In genomic region chr17:41366070-41366469, GRCh38 we compare ENCODE assay signal across 38 cellular contexts. TPM values are rescaled to one million over a fixed set of nuclear protein-coding genes. Genes with fewer than 3 reads are reported as not detected.
"Had no signal": no experiment of that assay in that cellular context is flagged by ENCODE, and none has a peak within 500 bp of the region (broad histone marks: within the 10 kb centered on the region; RNA-seq: fewer than 3 reads in every experiment).

No MANE protein-coding gene starts in this region.

- H3K4me3 Mint-ChIP-seq: activated B cell treated with CpG ODN at 0.5 μM for 24 hours; activated CD4-positive, alpha-beta memory T cell treated with anti-CD3 and anti-CD28 coated beads for 36 hours; activated CD4-positive, alpha-beta T cell treated with anti-CD3 and anti-CD28 coated beads, Interleukin-2, amount 10 ng/mL, durations not matched to agents 24 days and 14 days; activated CD8-positive, alpha-beta T cell treated with anti-CD3 and anti-CD28 coated beads for 36 hours; activated naive CD4-positive, alpha-beta T cell treated with anti-CD3 and anti-CD28 coated beads for 36 hours; activated naive CD8-positive, alpha-beta T cell treated with anti-CD3 and anti-CD28 coated beads for 36 hours; activated T-cell treated with anti-CD3 and anti-CD28 coated beads, Interleukin-2, amount 50 U/mL, for 4 hours; activated T-cell treated with anti-CD3 and anti-CD28 coated beads, Interleukin-2, amount 50 U/mL, for 72 hours; activated T-helper 1 cell treated with anti-CD3 and anti-CD28 coated beads, Interleukin-12 subunit alpha, Interleukin-12 subunit beta, Interleukin-2, Interleukin-4 antibody, amounts not matched to agents 30 ng/mL and 10 ng/mL and 1 ng/mL, durations not matched to agents 14 hours and 24 hours and 36 hours; activated T-helper 17 cell treated with anti-CD3 and anti-CD28 coated beads, Interleukin-2, amount 50 U/mL, for 72 hours; T-helper 1 cell treated with Interleukin-12 subunit alpha and Interleukin-12 subunit beta and Interleukin-4 antibody, amounts not matched to agents 30 μg/mL and 1 μg/mL, for 36 hours; T-helper 2 cell treated with Interferon-gamma antibody and Interleukin-4, amounts not matched to agents 5 μg/mL and 100 μg/mL, for 36 hours had no signal

- H3K36me3 Mint-ChIP-seq: activated CD4-positive, alpha-beta memory T cell treated with anti-CD3 and anti-CD28 coated beads for 36 hours; activated naive CD4-positive, alpha-beta T cell treated with anti-CD3 and anti-CD28 coated beads, Interleukin-2, amount 50 U/mL, for 72 hours; activated naive CD8-positive, alpha-beta T cell treated with anti-CD3 and anti-CD28 coated beads for 36 hours had no signal

- H3K36me3 ChIP-seq: adrenal gland, brain microvascular endothelial cell, breast epithelium had no signal

- H3K9me3 ChIP-seq: adrenal gland, body of pancreas, breast epithelium had no signal

- H3K4me1 Mint-ChIP-seq: activated B cell treated with CpG ODN at 0.5 μM for 24 hours; activated T-helper 17 cell treated with anti-CD3 and anti-CD28 coated beads, Interleukin-2, amount 50 U/mL, for 72 hours had no signal

- H3K27me3 ChIP-seq: adrenal gland, body of pancreas, brain microvascular endothelial cell, breast epithelium had no signal

- H3K4me3 ChIP-seq: adrenal gland, body of pancreas, breast epithelium had no signal

- H3K27ac ChIP-seq: adrenal gland, body of pancreas, brain microvascular endothelial cell, breast epithelium, VCaP had no signal

- H3K9me3 Mint-ChIP-seq: activated B cell treated with CpG ODN at 0.5 μM for 24 hours; activated CD4-positive, alpha-beta memory T cell treated with anti-CD3 and anti-CD28 coated beads for 36 hours; activated CD4-positive, alpha-beta T cell treated with anti-CD3 and anti-CD28 coated beads, Interleukin-2, amount 10 ng/mL, durations not matched to agents 24 days and 14 days; activated CD8-positive, alpha-beta T cell treated with anti-CD3 and anti-CD28 coated beads for 36 hours; activated naive CD4-positive, alpha-beta T cell treated with anti-CD3 and anti-CD28 coated beads for 36 hours; activated naive CD8-positive, alpha-beta T cell treated with anti-CD3 and anti-CD28 coated beads for 36 hours; activated T-cell treated with anti-CD3 and anti-CD28 coated beads, Interleukin-2, amount 50 U/mL, for 4 hours; activated T-cell treated with anti-CD3 and anti-CD28 coated beads, Interleukin-2, amount 50 U/mL, for 72 hours; activated T-helper 1 cell treated with anti-CD3 and anti-CD28 coated beads, Interleukin-12 subunit alpha, Interleukin-12 subunit beta, Interleukin-2, Interleukin-4 antibody, amounts not matched to agents 30 ng/mL and 10 ng/mL and 1 ng/mL, durations not matched to agents 14 hours and 24 hours and 36 hours; activated T-helper 17 cell treated with anti-CD3 and anti-CD28 coated beads, Interleukin-2, amount 50 U/mL, for 72 hours; T-helper 1 cell treated with Interleukin-12 subunit alpha and Interleukin-12 subunit beta and Interleukin-4 antibody, amounts not matched to agents 30 μg/mL and 1 μg/mL, for 36 hours; T-helper 2 cell treated with Interferon-gamma antibody and Interleukin-4, amounts not matched to agents 5 μg/mL and 100 μg/mL, for 36 hours had no signal

- H3K4me1 ChIP-seq: adrenal gland, body of pancreas, breast epithelium had no signal

- H3K27ac Mint-ChIP-seq: activated B cell treated with CpG ODN at 0.5 μM for 24 hours; activated CD4-positive, alpha-beta memory T cell treated with anti-CD3 and anti-CD28 coated beads for 36 hours; activated CD4-positive, alpha-beta T cell treated with anti-CD3 and anti-CD28 coated beads, Interleukin-2, amount 10 ng/mL, durations not matched to agents 24 days and 14 days; activated CD8-positive, alpha-beta T cell treated with anti-CD3 and anti-CD28 coated beads for 36 hours; activated naive CD4-positive, alpha-beta T cell treated with anti-CD3 and anti-CD28 coated beads for 36 hours; activated naive CD4-positive, alpha-beta T cell treated with anti-CD3 and anti-CD28 coated beads, Interleukin-2, amount 50 U/mL, for 72 hours; activated naive CD8-positive, alpha-beta T cell treated with anti-CD3 and anti-CD28 coated beads for 36 hours; activated T-cell treated with anti-CD3 and anti-CD28 coated beads, Interleukin-2, amount 50 U/mL, for 72 hours; activated T-helper 1 cell treated with anti-CD3 and anti-CD28 coated beads, Interleukin-12 subunit alpha, Interleukin-12 subunit beta, Interleukin-2, Interleukin-4 antibody, amounts not matched to agents 30 ng/mL and 10 ng/mL and 1 ng/mL, durations not matched to agents 14 hours and 24 hours and 36 hours; activated T-helper 17 cell treated with anti-CD3 and anti-CD28 coated beads, Interleukin-2, amount 50 U/mL, for 72 hours; T-helper 1 cell treated with Interleukin-12 subunit alpha and Interleukin-12 subunit beta and Interleukin-4 antibody, amounts not matched to agents 30 μg/mL and 1 μg/mL, for 36 hours; T-helper 2 cell treated with Interferon-gamma antibody and Interleukin-4, amounts not matched to agents 5 μg/mL and 100 μg/mL, for 36 hours had no signal

- ATAC-seq: activated CD8-positive, alpha-beta T cell treated with anti-CD3 and anti-CD28 coated beads for 36 hours; activated naive CD4-positive, alpha-beta T cell treated with anti-CD3 and anti-CD28 coated beads, Interleukin-2, amount 50 U/mL, for 72 hours; activated T-cell treated with anti-CD3 and anti-CD28 coated beads, Interleukin-2, amount 50 U/mL, for 4 hours; activated T-cell treated with anti-CD3 and anti-CD28 coated beads, Interleukin-2, amount 50 U/mL, for 72 hours; activated T-helper 17 cell treated with anti-CD3 and anti-CD28 coated beads, Interleukin-2, amount 50 U/mL, for 72 hours; body of pancreas had no signal

- DNase-seq: activated B cell treated with CpG ODN at 0.5 μM for 24 hours; activated CD4-positive, alpha-beta memory T cell treated with anti-CD3 and anti-CD28 coated beads for 36 hours; activated CD4-positive, alpha-beta T cell treated with anti-CD3 and anti-CD28 coated beads for 4 hours; activated CD4-positive, alpha-beta T cell treated with anti-CD3 and anti-CD28 coated beads, Interleukin-2, amount 10 ng/mL, durations not matched to agents 24 days and 14 days; activated CD4-positive, alpha-beta T cell treated with anti-CD3 and anti-CD28 coated beads, Interleukin-2, amount 50 U/mL, for 1 hour; activated CD4-positive, alpha-beta T cell treated with anti-CD3 and anti-CD28 coated beads, Interleukin-2, amount 50 U/mL, for 4 hours; activated CD4-positive, CD25-positive, alpha-beta regulatory T cell treated with anti-CD3 and anti-CD28 coated beads, Interleukin-2, amount 50 U/mL, for 72 hours; activated CD8-positive, alpha-beta memory T cell treated with anti-CD3 and anti-CD28 coated beads, Interleukin-2, amount 50 U/mL, for 4 hours; activated CD8-positive, alpha-beta T cell treated with anti-CD3 and anti-CD28 coated beads for 36 hours; activated effector memory CD4-positive, alpha-beta T cell treated with anti-CD3 and anti-CD28 coated beads, Interleukin-2, amount 50 U/mL, for 16 hours; activated gamma-delta T cell treated with Interleukin-2 at 50 U/mL for 16 hours; activated naive CD4-positive, alpha-beta T cell; activated naive CD4-positive, alpha-beta T cell treated with anti-CD3 and anti-CD28 coated beads for 36 hours; activated naive CD4-positive, alpha-beta T cell treated with anti-CD3 and anti-CD28 coated beads, Interleukin-2, amount 50 U/mL, for 16 hours; activated naive CD8-positive, alpha-beta T cell treated with anti-CD3 and anti-CD28 coated beads for 36 hours; activated T-cell treated with anti-CD3 and anti-CD28 coated beads for 4 hours; activated T-cell treated with anti-CD3 and anti-CD28 coated beads, Interleukin-2, amount 50 U/mL, for 1 hour; activated T-cell treated with anti-CD3 and anti-CD28 coated beads, Interleukin-2, amount 50 U/mL, for 4 hours; activated T-cell treated with anti-CD3 and anti-CD28 coated beads, Interleukin-2, amount 50 U/mL, for 72 hours; adrenal gland; amniotic stem cell; aorta; body of pancreas; brain microvascular endothelial cell; central memory CD4-positive, alpha-beta T cell; T-helper 1 cell; T-helper 2 cell; T-helper 9 cell had no signal

- H3K27me3 Mint-ChIP-seq: activated CD4-positive, alpha-beta memory T cell treated with anti-CD3 and anti-CD28 coated beads for 36 hours; activated CD8-positive, alpha-beta T cell treated with anti-CD3 and anti-CD28 coated beads for 36 hours; activated naive CD8-positive, alpha-beta T cell treated with anti-CD3 and anti-CD28 coated beads for 36 hours; activated T-helper 17 cell treated with anti-CD3 and anti-CD28 coated beads, Interleukin-2, amount 50 U/mL, for 72 hours had no signal

RNA-seq across cellular contexts. Expression of gene KRT33B, which starts 3.5 kb away (rescaled TPM):
- total RNA-seq: activated B cell treated with CpG ODN at 0.5 μM for 24 hours; activated CD4-positive, alpha-beta memory T cell treated with anti-CD3 and anti-CD28 coated beads for 36 hours; activated CD4-positive, alpha-beta T cell treated with anti-CD3 and anti-CD28 coated beads, Interleukin-2, amount 10 ng/mL, durations not matched to agents 24 days and 14 days; activated CD8-positive, alpha-beta memory T cell treated with anti-CD3 and anti-CD28 coated beads for 36 hours; activated CD8-positive, alpha-beta T cell treated with anti-CD3 and anti-CD28 coated beads for 36 hours; activated naive CD4-positive, alpha-beta T cell treated with anti-CD3 and anti-CD28 coated beads for 36 hours; activated naive CD4-positive, alpha-beta T cell treated with anti-CD3 and anti-CD28 coated beads, Interleukin-2, amount 50 U/mL, for 72 hours; activated naive CD8-positive, alpha-beta T cell treated with anti-CD3 and anti-CD28 coated beads for 36 hours; activated T-cell treated with anti-CD3 and anti-CD28 coated beads, Interleukin-2, amount 50 U/mL, for 4 hours; activated T-cell treated with anti-CD3 and anti-CD28 coated beads, Interleukin-2, amount 50 U/mL, for 72 hours; activated T-helper 1 cell treated with anti-CD3 and anti-CD28 coated beads, Interleukin-12 subunit alpha, Interleukin-12 subunit beta, Interleukin-2, Interleukin-4 antibody, amounts not matched to agents 30 ng/mL and 10 ng/mL and 1 ng/mL, durations not matched to agents 14 hours and 24 hours and 36 hours; activated T-helper 17 cell treated with anti-CD3 and anti-CD28 coated beads, Interleukin-2, amount 50 U/mL, for 72 hours; adrenal gland; aorta; astrocyte; body of pancreas; breast epithelium; cardiac septum had no signal
- polyA plus RNA-seq: adrenal gland, aorta had no signal

RNA-seq across cellular contexts. Expression of gene KRT33A, which starts 15.4 kb away (rescaled TPM):
- total RNA-seq: activated B cell treated with CpG ODN at 0.5 μM for 24 hours; activated CD4-positive, alpha-beta memory T cell treated with anti-CD3 and anti-CD28 coated beads for 36 hours; activated CD4-positive, alpha-beta T cell treated with anti-CD3 and anti-CD28 coated beads, Interleukin-2, amount 10 ng/mL, durations not matched to agents 24 days and 14 days; activated CD8-positive, alpha-beta memory T cell treated with anti-CD3 and anti-CD28 coated beads for 36 hours; activated CD8-positive, alpha-beta T cell treated with anti-CD3 and anti-CD28 coated beads for 36 hours; activated naive CD4-positive, alpha-beta T cell treated with anti-CD3 and anti-CD28 coated beads for 36 hours; activated naive CD4-positive, alpha-beta T cell treated with anti-CD3 and anti-CD28 coated beads, Interleukin-2, amount 50 U/mL, for 72 hours; activated naive CD8-positive, alpha-beta T cell treated with anti-CD3 and anti-CD28 coated beads for 36 hours; activated T-cell treated with anti-CD3 and anti-CD28 coated beads, Interleukin-2, amount 50 U/mL, for 4 hours; activated T-cell treated with anti-CD3 and anti-CD28 coated beads, Interleukin-2, amount 50 U/mL, for 72 hours; activated T-helper 1 cell treated with anti-CD3 and anti-CD28 coated beads, Interleukin-12 subunit alpha, Interleukin-12 subunit beta, Interleukin-2, Interleukin-4 antibody, amounts not matched to agents 30 ng/mL and 10 ng/mL and 1 ng/mL, durations not matched to agents 14 hours and 24 hours and 36 hours; activated T-helper 17 cell treated with anti-CD3 and anti-CD28 coated beads, Interleukin-2, amount 50 U/mL, for 72 hours; adrenal gland; aorta; astrocyte; body of pancreas; breast epithelium; cardiac septum had no signal
- polyA plus RNA-seq: adrenal gland, aorta had no signal

RNA-seq across cellular contexts. Expression of gene KRT34, which starts 16.0 kb away (rescaled TPM):
- total RNA-seq: activated B cell treated with CpG ODN at 0.5 μM for 24 hours; activated CD4-positive, alpha-beta memory T cell treated with anti-CD3 and anti-CD28 coated beads for 36 hours; activated CD4-positive, alpha-beta T cell treated with anti-CD3 and anti-CD28 coated beads, Interleukin-2, amount 10 ng/mL, durations not matched to agents 24 days and 14 days; activated CD8-positive, alpha-beta memory T cell treated with anti-CD3 and anti-CD28 coated beads for 36 hours; activated CD8-positive, alpha-beta T cell treated with anti-CD3 and anti-CD28 coated beads for 36 hours; activated naive CD4-positive, alpha-beta T cell treated with anti-CD3 and anti-CD28 coated beads for 36 hours; activated naive CD4-positive, alpha-beta T cell treated with anti-CD3 and anti-CD28 coated beads, Interleukin-2, amount 50 U/mL, for 72 hours; activated naive CD8-positive, alpha-beta T cell treated with anti-CD3 and anti-CD28 coated beads for 36 hours; activated T-cell treated with anti-CD3 and anti-CD28 coated beads, Interleukin-2, amount 50 U/mL, for 4 hours; activated T-cell treated with anti-CD3 and anti-CD28 coated beads, Interleukin-2, amount 50 U/mL, for 72 hours; activated T-helper 1 cell treated with anti-CD3 and anti-CD28 coated beads, Interleukin-12 subunit alpha, Interleukin-12 subunit beta, Interleukin-2, Interleukin-4 antibody, amounts not matched to agents 30 ng/mL and 10 ng/mL and 1 ng/mL, durations not matched to agents 14 hours and 24 hours and 36 hours; activated T-helper 17 cell treated with anti-CD3 and anti-CD28 coated beads, Interleukin-2, amount 50 U/mL, for 72 hours; adrenal gland; aorta; astrocyte; body of pancreas; breast epithelium; cardiac septum had no signal
- polyA plus RNA-seq: adrenal gland, aorta had no signal

RNA-seq across cellular contexts. Expression of gene KRT31, which starts 31.3 kb away (rescaled TPM):
- total RNA-seq: activated B cell treated with CpG ODN at 0.5 μM for 24 hours; activated CD4-positive, alpha-beta memory T cell treated with anti-CD3 and anti-CD28 coated beads for 36 hours; activated CD4-positive, alpha-beta T cell treated with anti-CD3 and anti-CD28 coated beads, Interleukin-2, amount 10 ng/mL, durations not matched to agents 24 days and 14 days; activated CD8-positive, alpha-beta memory T cell treated with anti-CD3 and anti-CD28 coated beads for 36 hours; activated CD8-positive, alpha-beta T cell treated with anti-CD3 and anti-CD28 coated beads for 36 hours; activated naive CD4-positive, alpha-beta T cell treated with anti-CD3 and anti-CD28 coated beads for 36 hours; activated naive CD4-positive, alpha-beta T cell treated with anti-CD3 and anti-CD28 coated beads, Interleukin-2, amount 50 U/mL, for 72 hours; activated naive CD8-positive, alpha-beta T cell treated with anti-CD3 and anti-CD28 coated beads for 36 hours; activated T-cell treated with anti-CD3 and anti-CD28 coated beads, Interleukin-2, amount 50 U/mL, for 4 hours; activated T-cell treated with anti-CD3 and anti-CD28 coated beads, Interleukin-2, amount 50 U/mL, for 72 hours; activated T-helper 1 cell treated with anti-CD3 and anti-CD28 coated beads, Interleukin-12 subunit alpha, Interleukin-12 subunit beta, Interleukin-2, Interleukin-4 antibody, amounts not matched to agents 30 ng/mL and 10 ng/mL and 1 ng/mL, durations not matched to agents 14 hours and 24 hours and 36 hours; activated T-helper 17 cell treated with anti-CD3 and anti-CD28 coated beads, Interleukin-2, amount 50 U/mL, for 72 hours; adrenal gland; aorta; astrocyte; body of pancreas; breast epithelium; cardiac septum had no signal
- polyA plus RNA-seq: adrenal gland, aorta had no signal

RNA-seq across cellular contexts. Expression of gene KRTAP17-1, which starts 50.6 kb away (rescaled TPM):
- total RNA-seq: activated B cell treated with CpG ODN at 0.5 μM for 24 hours; activated CD4-positive, alpha-beta memory T cell treated with anti-CD3 and anti-CD28 coated beads for 36 hours; activated CD4-positive, alpha-beta T cell treated with anti-CD3 and anti-CD28 coated beads, Interleukin-2, amount 10 ng/mL, durations not matched to agents 24 days and 14 days; activated CD8-positive, alpha-beta memory T cell treated with anti-CD3 and anti-CD28 coated beads for 36 hours; activated CD8-positive, alpha-beta T cell treated with anti-CD3 and anti-CD28 coated beads for 36 hours; activated naive CD4-positive, alpha-beta T cell treated with anti-CD3 and anti-CD28 coated beads for 36 hours; activated naive CD4-positive, alpha-beta T cell treated with anti-CD3 and anti-CD28 coated beads, Interleukin-2, amount 50 U/mL, for 72 hours; activated naive CD8-positive, alpha-beta T cell treated with anti-CD3 and anti-CD28 coated beads for 36 hours; activated T-cell treated with anti-CD3 and anti-CD28 coated beads, Interleukin-2, amount 50 U/mL, for 4 hours; activated T-cell treated with anti-CD3 and anti-CD28 coated beads, Interleukin-2, amount 50 U/mL, for 72 hours; activated T-helper 1 cell treated with anti-CD3 and anti-CD28 coated beads, Interleukin-12 subunit alpha, Interleukin-12 subunit beta, Interleukin-2, Interleukin-4 antibody, amounts not matched to agents 30 ng/mL and 10 ng/mL and 1 ng/mL, durations not matched to agents 14 hours and 24 hours and 36 hours; activated T-helper 17 cell treated with anti-CD3 and anti-CD28 coated beads, Interleukin-2, amount 50 U/mL, for 72 hours; adrenal gland; aorta; astrocyte; body of pancreas; breast epithelium; cardiac septum had no signal
- polyA plus RNA-seq: adrenal gland, aorta had no signal
